In genomic region chr22:40238425-40239344, GRCh38 we compare ENCODE assay signal across 8 cellular contexts.
DNase-seq lines count a peak whose midpoint lies in the region; ATAC-seq, FAIRE-seq and TF ChIP-seq lines count a peak whose summit lies in the region.

No MANE protein-coding gene starts in this region.

- in situ Hi-C loops in K562 (cut with MboI): no loop called here

- TF ChIP-seq CTCF in K562 (IDR thresholded peaks at IDR 0.05 in 2 of 3, conservative IDR thresholded peaks at IDR 0.05 in 1 of 3; ENCODE audit: insufficient read depth in 2 of 3, low read depth in 1 of 3, low read length in 3 of 3) (no peak), kidney (IDR thresholded peaks at IDR 0.05; ENCODE audit: borderline replicate concordance, extremely low read depth, insufficient read depth) (no peak)

- H3K4me1 ChIP-seq in K562 (replicated peaks in 1 of 2; ENCODE audit: control insufficient read depth in 2 of 2, insufficient read depth in 2 of 2, low read length in 2 of 2) (peaks cover 0 to 8% of the 10 kb centered on the region in 2 experiments; a peak in 3 of 5 replicates), aorta (ENCODE audit: control insufficient read depth in 1 of 2, insufficient read depth in 2 of 2, low read length in 2 of 2) (no peaks in the 10 kb centered on the region), kidney (ENCODE audit: control insufficient read depth in 1 of 2, insufficient read depth in 1 of 2, low read depth in 1 of 2, low read length in 2 of 2) (peaks cover 13 to 25% of the 10 kb centered on the region in 2 donors)

- peaks cover 2% of the 10 kb centered on the region for H3K9me1 ChIP-seq in K562 (ENCODE audit: control insufficient read depth, insufficient read depth, low read length)

- WGBS in K562 (ENCODE audit: insufficient coverage, low coverage, missing lambda C conversion rate): 43% methylated on average over 14 of the region's 16 CpGs
- WGBS in aorta, 2 donors: 40 to 41% methylated on average over 16 of the region's 16 CpGs

- BruUV-seq in K562 (replicated peaks; lab: Mats Ljungman, UMichigan): no TSS peak

- no peak for TF ChIP-seq POLR2A in K562 (conservative IDR thresholded peaks at IDR 0.05)

- H4K20me1 ChIP-seq in K562 (replicated peaks; ENCODE audit: control insufficient read depth, insufficient read depth, low read length): peaks cover 15% of the 10 kb centered on the region

- H3K36me3 ChIP-seq in K562 (ENCODE audit: control insufficient read depth, insufficient read depth, low read length) (no peaks in the 10 kb centered on the region; the same call in 2 of the 3 replicates), aorta (ENCODE audit: control insufficient read depth in 1 of 2, insufficient read depth in 2 of 2, low read length in 1 of 2) (no peaks in the 10 kb centered on the region), kidney (ENCODE audit: control insufficient read depth in 1 of 2, insufficient read depth in 2 of 2, low read length in 2 of 2) (peaks cover 0 to 2% of the 10 kb centered on the region in 2 donors)

- TF ChIP-seq EP300 in K562 (IDR thresholded peaks at IDR 0.05; ENCODE audit: low read length): no peak

- H3K9me3 ChIP-seq in K562 (replicated peaks; ENCODE audit: control insufficient read depth, insufficient read depth, low read depth, low read length): no peaks in the 10 kb centered on the region
- no peaks in the 10 kb centered on the region for H3K9me3 ChIP-seq in aorta (ENCODE audit: control insufficient read depth, low read length)
- no peaks in the 10 kb centered on the region for H3K9me3 ChIP-seq in kidney (ENCODE audit: control insufficient read depth in 1 of 2, low read length in 2 of 2)

- FAIRE-seq in K562 (lab: Jason Lieb, UNC): no peak
- FAIRE-seq in kidney (lab: Jason Lieb, UNC): no peak

- peaks cover 40% of the 10 kb centered on the region for H3K79me2 ChIP-seq in K562 (ENCODE audit: control insufficient read depth, insufficient read depth, low read length)

- H3K9ac ChIP-seq in K562 (ENCODE audit: insufficient read depth in 1 of 2, low read depth in 2 of 2, low read length in 2 of 2): no peak overlapping the region
- H3K9ac ChIP-seq in kidney (ENCODE audit: low read length in 2 of 2): no peak overlapping the region

- no peak overlapping the region for H3K4me2 ChIP-seq in K562 (ENCODE audit: insufficient read depth, low read length)

- H3K27me3 ChIP-seq in K562 (ENCODE audit: control insufficient read depth in 2 of 2, insufficient read depth in 2 of 2, low read length in 2 of 2): no peaks in the 10 kb centered on the region
- H3K27me3 ChIP-seq in aorta (ENCODE audit: control insufficient read depth in 1 of 2, insufficient read depth in 2 of 2, low read length in 1 of 2): no peaks in the 10 kb centered on the region

- POLR2A ChIA-PET in K562 (lab: Yijun Ruan, JAX): interaction anchor here (0.7 kb wide), 1 partner anchor 95 kb away, joined by 3 read pairs; no protein-coding TSS in a partner anchor

- CTCF ChIA-PET in K562 (lab: Yijun Ruan, JAX; ENCODE audit: low intra/inter-chr PET ratio): no interaction called here

- H3K27ac ChIP-seq in K562 (ENCODE audit: extremely low read depth, low read depth, low read length) (no peak overlapping the region), aorta (ENCODE audit: low read depth in 1 of 2, low read length in 2 of 2) (no peak overlapping the region), kidney (ENCODE audit: low read depth in 2 of 2, low read length in 2 of 2) (peak overlapping the region in 1 of 2 donors; percentile 41)

- no peak for TF ChIP-seq RAD21 in K562 (CRISPR knock-in tag; conservative IDR thresholded peaks at IDR 0.05 in 1 of 2, IDR thresholded peaks at IDR 0.05 in 1 of 2)

- intact Hi-C loops in K562 (cut with micrococcal nuclease) (no loop called here), aorta (cut with DNase I) (no loop called here), kidney (cut with DNase I) (no loop called here)

- no peak overlapping the region for H3K4me3 ChIP-seq in K562
- H3K4me3 ChIP-seq in aorta (ENCODE audit: low read length in 2 of 2): no peak overlapping the region
- H3K4me3 ChIP-seq in kidney (ENCODE audit: low read length in 2 of 2): no peak overlapping the region

- ATAC-seq in K562 (no peak), aorta (ENCODE audit: low FRiP score) (peak; percentile 64), HG02610 (IDR thresholded peaks at IDR 0.05; ENCODE audit: unreplicated experiment) (no peak)

- no peak overlapping the region for H2AFZ ChIP-seq in K562 (ENCODE audit: low read depth, low read length)

- DNase-seq in stimulated activated naive CD4-positive, alpha-beta T cell treated with Interleukin-2 at 50 U/mL for 16 hours (lab: John Stamatoyannopoulos, UW): peak; percentile 28
- no peak for DNase-seq in stimulated activated naive CD4-positive, alpha-beta T cell (lab: John Stamatoyannopoulos, UW)
- no peak for DNase-seq in K562 (ENCODE audit: extremely low read depth in 1 of 4, low spot score in 3 of 4)
- DNase-seq in left kidney (ENCODE audit: low read depth, low spot score): peak; percentile 22
- DNase-seq in aorta: peak in 1 of 2 donors; percentile 57
- no peak for DNase-seq in hippocampal formation (lab: John Stamatoyannopoulos, UW)
- no peak for DNase-seq in kidney

TF ChIP-seq in K562, 482 proteins besides CTCF, POLR2A, EP300 and RAD21:
- no peak for TF ChIP-seq RBM14 (IDR thresholded peaks at IDR 0.05; ENCODE audit: borderline replicate concordance, insufficient read depth, low read depth, low read length)
- TF ChIP-seq REST (CRISPR knock-in tag; IDR thresholded peaks at IDR 0.05; ENCODE audit: low read depth): no peak
- peak; percentile 54 for TF ChIP-seq EGR1 (conservative IDR thresholded peaks at IDR 0.05)
- peak; percentile 19; the same call in 1 of the 2 replicates for TF ChIP-seq CBFA2T3 (IDR thresholded peaks at IDR 0.05)
- TF ChIP-seq RBM39 (optimal IDR thresholded peaks at IDR 0.05; ENCODE audit: low read depth, low read length): no peak
- 0 out of 2 replicates have a peak, but pooled peaks have one; percentile 10 for TF ChIP-seq ZNF121 (CRISPR knock-in tag; conservative IDR thresholded peaks at IDR 0.05)
- peak; percentile 86 to 87 for TF ChIP-seq KDM1A (IDR thresholded peaks at IDR 0.05)
- TF ChIP-seq CEBPB (tag; IDR thresholded peaks at IDR 0.05): peak; percentile 36; the same call in 1 of the 2 replicates
- TF ChIP-seq ZNF518B (CRISPR knock-in tag; IDR thresholded peaks at IDR 0.05): no peak
- TF ChIP-seq ZNF347 (CRISPR knock-in tag; IDR thresholded peaks at IDR 0.05; ENCODE audit: low read depth): no peak
- TF ChIP-seq ZNF79 (CRISPR knock-in tag; IDR thresholded peaks at IDR 0.05; ENCODE audit: low read depth): no peak
- TF ChIP-seq TBL1XR1 (IDR thresholded peaks at IDR 0.05; ENCODE audit: low read length in 2 of 2): no peak

Comparison
In these comparisons a context has a peak if more than half of its experiments do, and no peak if none do; other contexts are left out.
1. DNase-seq: peak in stimulated activated naive CD4-positive, alpha-beta T cell treated with Interleukin-2 at 50 U/mL for 16 hours (single experiment) and left kidney (single experiment); none in stimulated activated naive CD4-positive, alpha-beta T cell (0 of 6), K562 (0 of 4), hippocampal formation (0 of 2) and kidney (single experiment).